Comparison of ENCODE assay signal across 8 cellular contexts in the genomic region with DNA sequence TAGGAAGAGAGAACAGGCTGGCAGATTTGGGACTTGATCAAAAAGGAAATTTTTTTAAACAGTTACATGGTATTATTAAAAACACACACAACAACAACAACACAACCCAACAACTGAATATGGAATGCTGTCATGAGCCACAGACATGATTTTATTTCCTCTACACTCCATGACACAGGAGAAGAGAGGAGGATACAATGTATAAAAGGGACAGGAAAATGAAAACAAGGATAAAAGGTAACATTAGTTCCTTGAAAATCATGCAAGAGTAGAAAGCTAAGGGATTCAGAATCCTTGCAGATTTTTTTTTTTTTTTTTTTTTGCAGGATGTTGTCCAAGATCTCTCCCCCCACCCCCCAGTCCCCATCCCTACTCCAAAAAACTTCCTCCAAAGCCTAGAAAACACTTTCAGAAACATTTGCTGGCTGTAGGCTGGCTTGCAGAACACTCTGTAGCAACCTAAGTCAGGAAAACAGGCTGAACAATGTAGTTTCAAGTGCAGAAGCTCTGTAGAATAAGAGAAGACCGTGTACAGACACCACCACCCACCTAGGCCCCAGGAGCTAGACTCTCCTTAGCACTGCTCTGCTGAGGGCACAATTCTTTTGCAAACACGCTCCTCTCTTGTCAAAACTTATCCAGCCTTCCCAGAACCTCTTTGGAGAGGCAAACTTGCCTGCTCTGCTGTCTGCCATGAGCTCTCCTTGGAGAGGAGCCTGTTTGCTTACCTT. TPM values are rescaled to one million over a fixed set of nuclear protein-coding genes. Genes with fewer than 3 reads are reported as not detected.
DNase-seq lines count a peak whose midpoint lies in the region; ATAC-seq and TF ChIP-seq lines count a peak whose summit lies in the region.

No MANE protein-coding gene starts in this region.

- POLR2A ChIA-PET in AG04450 (lab: Yijun Ruan, JAX), result interaction anchor here (0.6 to 2.7 kb wide), 2 partner anchors 38 to 206 kb away, joined by 7 to 14 read pairs; no protein-coding TSS in a partner anchor
- POLR2A ChIA-PET in activated CD4-positive, alpha-beta memory T cell treated with anti-CD3 and anti-CD28 coated beads, Interleukin-2, amount 10 ng/mL, durations not matched to agents 7 days and 5 days (lab: Charles Lee), result interaction anchor here (0.7 to 7.0 kb wide), 25 partner anchors 10 to 991 kb away, joined by 3 to 53 read pairs (median 5); a partner anchor contains a TSS

- H3K36me3 ChIP-seq in sigmoid colon, result no peaks in the 10 kb centered on the region

- TF ChIP-seq EP300 in sigmoid colon (IDR thresholded peaks at IDR 0.05), result no peak

- peaks cover 12% of the 10 kb centered on the region for H3K36me3 Mint-ChIP-seq in activated CD4-positive, alpha-beta memory T cell treated with anti-CD3 and anti-CD28 coated beads, Interleukin-2, amount 10 ng/mL, durations not matched to agents 7 days and 5 days (ENCODE audit: low read depth)

- H3K27ac ChIP-seq in AG04450 (ENCODE audit: low read depth, low read length) (peak overlapping the region; percentile 99), sigmoid colon (peak overlapping the region; percentile 99 to 100 (median 99))

- intact Hi-C loops in sigmoid colon (cut with DNase I), result loop anchor here (2.0 kb wide), 1 partner anchor 19 kb away; no protein-coding TSS in a partner anchor

- 25 to 31% methylated on average over 2 of the region's 2 CpGs for WGBS in sigmoid colon, 2 donors

- peaks cover 0 to 100% (median 100%) of the 10 kb centered on the region in 4 donors for H3K4me1 ChIP-seq in sigmoid colon

- no peaks in the 10 kb centered on the region; the same call in 1 of the 2 replicates for H3K9me3 ChIP-seq in AG04450 (ENCODE audit: control insufficient read depth, insufficient read depth, low read length)
- H3K9me3 ChIP-seq in sigmoid colon, result no peaks in the 10 kb centered on the region

- no peak for ATAC-seq in HG02885 (IDR thresholded peaks at IDR 0.05; ENCODE audit: poor library complexity, unreplicated experiment)
- ATAC-seq in HG02571 (IDR thresholded peaks at IDR 0.05; ENCODE audit: unreplicated experiment), result no peak

- H3K4me3 ChIP-seq in AG04450 (ENCODE audit: low read depth, low read length) (peak overlapping the region; percentile 52), fibroblast of pulmonary artery (replicated peaks; ENCODE audit: low read depth, low read length) (peak overlapping the region; percentile 63), sigmoid colon (peak overlapping the region in 2 of 4 donors; percentile 17 to 24)

- peak overlapping the region; percentile 94 for H3K27ac Mint-ChIP-seq in activated CD4-positive, alpha-beta memory T cell treated with anti-CD3 and anti-CD28 coated beads, Interleukin-2, amount 10 ng/mL, durations not matched to agents 7 days and 5 days

- DNase-seq in AG04450 (ENCODE audit: low read depth, low spot score) (no peak), HK-2 (ENCODE audit: unreplicated experiment) (peak; percentile 24), fibroblast of pulmonary artery (ENCODE audit: low read depth) (peak; percentile 56), sigmoid colon (no peak), NCI-H1436 treated with DMSO at 0.1 percent for 48 hours (lab: John Stamatoyannopoulos, UW) (no peak)
- DNase-seq in activated CD4-positive, alpha-beta memory T cell treated with anti-CD3 and anti-CD28 coated beads, Interleukin-2, amount 10 ng/mL, durations not matched to agents 7 days and 5 days, result peak; percentile 19

- TF ChIP-seq POLR2A in sigmoid colon (IDR thresholded peaks at IDR 0.05), result no peak

- no peaks in the 10 kb centered on the region for H3K9me3 Mint-ChIP-seq in activated CD4-positive, alpha-beta memory T cell treated with anti-CD3 and anti-CD28 coated beads, Interleukin-2, amount 10 ng/mL, durations not matched to agents 7 days and 5 days

- no peaks in the 10 kb centered on the region for H3K27me3 Mint-ChIP-seq in activated CD4-positive, alpha-beta memory T cell treated with anti-CD3 and anti-CD28 coated beads, Interleukin-2, amount 10 ng/mL, durations not matched to agents 7 days and 5 days

- no peak for TF ChIP-seq CTCF in AG04450 (IDR thresholded peaks at IDR 0.05; ENCODE audit: low read depth, low read length)
- no peak for TF ChIP-seq CTCF in fibroblast of pulmonary artery (IDR thresholded peaks at IDR 0.05; ENCODE audit: low read length, missing control alignments)
- TF ChIP-seq CTCF in sigmoid colon (IDR thresholded peaks at IDR 0.05), result no peak

- CTCF ChIA-PET in AG04450 (lab: Charles Lee), result interaction anchor here (0.6 to 10.7 kb wide), 6 partner anchors 28 to 604 kb away, joined by 3 to 68 read pairs (median 5); no protein-coding TSS in a partner anchor
- CTCF ChIA-PET in activated CD4-positive, alpha-beta memory T cell treated with anti-CD3 and anti-CD28 coated beads, Interleukin-2, amount 10 ng/mL, durations not matched to agents 7 days and 5 days (lab: Charles Lee), result interaction anchor here (0.7 to 7.0 kb wide), 9 partner anchors 8 to 309 kb away, joined by 3 to 59 read pairs (median 6); a partner anchor contains a TSS

- peaks cover 24% of the 10 kb centered on the region for H3K4me1 Mint-ChIP-seq in activated CD4-positive, alpha-beta memory T cell treated with anti-CD3 and anti-CD28 coated beads, Interleukin-2, amount 10 ng/mL, durations not matched to agents 7 days and 5 days

- H3K27me3 ChIP-seq in AG04450 (ENCODE audit: control insufficient read depth, insufficient read depth, low read length), result no peaks in the 10 kb centered on the region
- no peaks in the 10 kb centered on the region for H3K27me3 ChIP-seq in sigmoid colon

- H3K4me3 Mint-ChIP-seq in activated CD4-positive, alpha-beta memory T cell treated with anti-CD3 and anti-CD28 coated beads, Interleukin-2, amount 10 ng/mL, durations not matched to agents 7 days and 5 days, result peak overlapping the region; percentile 81

RNA-seq across cellular contexts. Expression of a gene that starts 0.8 kb away (rescaled TPM):
- polyA plus RNA-seq in AG04450 (2011; rRNA removed) (20.3 and 23.1 TPM in 2 replicates), sigmoid colon (10 to 100 TPM in 2 of 3 donors, 1 to 10 TPM in 1; 7.8 to 23.2 (median 11.3) TPM)
- 30.3 and 30.6 TPM in 2 replicates for polyA minus RNA-seq in AG04450 (2011; rRNA and poly(A)+ RNA removed)
- 10 to 100 TPM; 37.8 to 44.2 TPM for total RNA-seq in activated CD4-positive, alpha-beta memory T cell treated with anti-CD3 and anti-CD28 coated beads, Interleukin-2, amount 10 ng/mL, durations not matched to agents 7 days and 5 days
- 10 to 100 TPM; 24.8 to 46.0 (median 29.3) TPM for total RNA-seq in sigmoid colon

Comparison
In these comparisons a context has a peak if more than half of its experiments do, and no peak if none do; other contexts are left out.
1. DNase-seq: peak in HK-2 (single experiment), activated CD4-positive, alpha-beta memory T cell treated with anti-CD3 and anti-CD28 coated beads, Interleukin-2, amount 10 ng/mL, durations not matched to agents 7 days and 5 days (single experiment) and fibroblast of pulmonary artery (single experiment); none in AG04450 (single experiment), sigmoid colon (single experiment) and NCI-H1436 treated with DMSO at 0.1 percent for 48 hours (single experiment).